1 cellular context compared by ENCODE assay signal in genomic region chr17:19502517-19502916, GRCh38.
TF ChIP-seq lines count a peak whose summit lies in the region.

No MANE protein-coding gene starts in this region.

TF ChIP-seq in H1, 55 proteins besides CTCF, POLR2A, EP300 and RAD21 (continued from another document):
- no peak for TF ChIP-seq CHD7 (IDR thresholded peaks at IDR 0.05; ENCODE audit: insufficient replicate concordance, low read length)
